In the genomic region with DNA sequence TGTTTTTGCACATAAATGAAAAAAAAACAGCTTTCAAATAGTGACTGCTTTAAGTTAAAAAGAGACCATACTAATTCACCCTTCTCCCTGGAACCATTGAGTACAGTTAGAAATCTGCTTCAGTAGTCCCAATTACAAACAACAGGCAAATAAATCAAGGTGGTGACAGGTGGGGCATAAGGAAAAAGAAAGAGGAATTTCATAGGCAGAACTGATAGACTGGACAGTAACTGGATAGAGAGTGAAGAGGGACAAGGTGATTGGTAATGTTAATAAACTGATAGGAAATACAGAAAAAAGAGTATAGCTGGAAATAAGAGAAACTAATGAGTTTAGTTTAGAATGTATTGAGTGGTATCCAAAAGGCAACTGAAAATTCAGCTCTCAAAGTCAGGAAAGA, we compare ENCODE assay signal across 29 cellular contexts.
"Had no signal": no experiment of that assay in that cellular context is flagged by ENCODE, and none has a peak within 500 bp of the region (broad histone marks: within the 10 kb centered on the region; RNA-seq: fewer than 3 reads in every experiment).

No MANE protein-coding gene starts in this region.

- ATAC-seq: activated CD8-positive, alpha-beta memory T cell treated with anti-CD3 and anti-CD28 coated beads, Interleukin-2, amount 10 ng/mL, durations not matched to agents 7 days and 5 days; activated naive CD4-positive, alpha-beta T cell treated with anti-CD3 and anti-CD28 coated beads, Interleukin-2, amount 50 U/mL, for 72 hours; activated naive CD8-positive, alpha-beta T cell treated with anti-CD3 and anti-CD28 coated beads, Interleukin-2, amount 50 U/mL, for 24 hours; Right ventricle myocardium inferior; T-cell had no signal

- H3K36me3 ChIP-seq: brain microvascular endothelial cell, cardiac muscle cell had no signal

- H3K4me1 Mint-ChIP-seq: activated B cell treated with CpG ODN at 0.5 μM for 24 hours; activated CD4-positive, alpha-beta T cell treated with anti-CD3 and anti-CD28 coated beads, Interleukin-2, amount 10 ng/mL, durations not matched to agents 24 days and 14 days; activated CD8-positive, alpha-beta memory T cell treated with anti-CD3 and anti-CD28 coated beads, Interleukin-2, amount 10 ng/mL, durations not matched to agents 7 days and 5 days; activated naive CD8-positive, alpha-beta T cell treated with anti-CD3 and anti-CD28 coated beads, Interleukin-2, amount 50 U/mL, for 24 hours; T-cell had no signal

- H3K27ac Mint-ChIP-seq: activated B cell treated with CpG ODN at 0.5 μM for 24 hours; activated CD4-positive, alpha-beta T cell treated with anti-CD3 and anti-CD28 coated beads, Interleukin-2, amount 10 ng/mL, durations not matched to agents 24 days and 14 days; activated CD8-positive, alpha-beta memory T cell treated with anti-CD3 and anti-CD28 coated beads, Interleukin-2, amount 10 ng/mL, durations not matched to agents 7 days and 5 days; activated naive CD4-positive, alpha-beta T cell treated with anti-CD3 and anti-CD28 coated beads, Interleukin-2, amount 50 U/mL, for 72 hours; activated naive CD8-positive, alpha-beta T cell treated with anti-CD3 and anti-CD28 coated beads, Interleukin-2, amount 50 U/mL, for 24 hours; activated T-cell treated with anti-CD3 and anti-CD28 coated beads, Interleukin-2, amount 50 U/mL, for 24 hours; activated T-helper 1 cell treated with anti-CD3 and anti-CD28 coated beads, Interleukin-12 subunit alpha, Interleukin-12 subunit beta, Interleukin-2, Interleukin-4 antibody, amounts not matched to agents 30 ng/mL and 10 ng/mL and 1 ng/mL, durations not matched to agents 14 hours and 24 hours and 36 hours; T-cell had no signal

- H3K27me3 ChIP-seq: brain microvascular endothelial cell, cardiac muscle cell had no signal

- DNase-seq: activated B cell treated with CpG ODN at 0.5 μM for 24 hours; activated CD4-positive, alpha-beta T cell treated with anti-CD3 and anti-CD28 coated beads for 1 hour; activated CD4-positive, alpha-beta T cell treated with anti-CD3 and anti-CD28 coated beads, Interleukin-2, amount 10 ng/mL, durations not matched to agents 24 days and 14 days; activated CD4-positive, alpha-beta T cell treated with anti-CD3 and anti-CD28 coated beads, Interleukin-2, amount 50 U/mL, for 48 hours; activated CD8-positive, alpha-beta memory T cell treated with anti-CD3 and anti-CD28 coated beads, Interleukin-2, amount 10 ng/mL, durations not matched to agents 7 days and 5 days; activated effector memory CD4-positive, alpha-beta T cell treated with Interleukin-2 at 50 U/mL for 16 hours; activated naive CD4-positive, alpha-beta T cell; activated naive CD8-positive, alpha-beta T cell treated with anti-CD3 and anti-CD28 coated beads, Interleukin-2, amount 50 U/mL, for 24 hours; activated T-cell treated with anti-CD3 and anti-CD28 coated beads, Interleukin-2, amount 50 U/mL, for 24 hours; amniotic stem cell; brain microvascular endothelial cell; NCI-H1092; NCI-H146; NCI-H187 treated with DMSO at 0.1 percent for 48 hours; NCI-H2171 treated with DMSO at 0.1 percent for 48 hours; NCI-H226; NCI-H526; NCI-H82; RPMI8226; T-cell; T-helper 2 cell; T1000 had no signal

- FAIRE-seq: TTC549 had no signal

- H3K4me3 Mint-ChIP-seq: activated B cell treated with CpG ODN at 0.5 μM for 24 hours; activated CD4-positive, alpha-beta T cell treated with anti-CD3 and anti-CD28 coated beads, Interleukin-2, amount 10 ng/mL, durations not matched to agents 24 days and 14 days; activated CD8-positive, alpha-beta memory T cell treated with anti-CD3 and anti-CD28 coated beads, Interleukin-2, amount 10 ng/mL, durations not matched to agents 7 days and 5 days; activated naive CD8-positive, alpha-beta T cell treated with anti-CD3 and anti-CD28 coated beads, Interleukin-2, amount 50 U/mL, for 24 hours; activated T-cell treated with anti-CD3 and anti-CD28 coated beads, Interleukin-2, amount 50 U/mL, for 24 hours; activated T-helper 1 cell treated with anti-CD3 and anti-CD28 coated beads, Interleukin-12 subunit alpha, Interleukin-12 subunit beta, Interleukin-2, Interleukin-4 antibody, amounts not matched to agents 30 ng/mL and 10 ng/mL and 1 ng/mL, durations not matched to agents 14 hours and 24 hours and 36 hours; T-cell had no signal

- H3K9ac ChIP-seq: KMS-11 had no signal

- H3K27me3 Mint-ChIP-seq: activated B cell treated with CpG ODN at 0.5 μM for 24 hours; activated CD4-positive, alpha-beta T cell treated with anti-CD3 and anti-CD28 coated beads, Interleukin-2, amount 10 ng/mL, durations not matched to agents 24 days and 14 days; activated CD8-positive, alpha-beta memory T cell treated with anti-CD3 and anti-CD28 coated beads, Interleukin-2, amount 10 ng/mL, durations not matched to agents 7 days and 5 days; activated naive CD8-positive, alpha-beta T cell treated with anti-CD3 and anti-CD28 coated beads, Interleukin-2, amount 50 U/mL, for 24 hours; activated T-cell treated with anti-CD3 and anti-CD28 coated beads, Interleukin-2, amount 50 U/mL, for 24 hours; T-cell had no signal

- H3K27ac ChIP-seq: brain microvascular endothelial cell, cardiac muscle cell, KMS-11, SK-N-MC had no signal

- H3K4me3 ChIP-seq: cardiac muscle cell, SK-N-MC had no signal

- H3K4me2 ChIP-seq: KMS-11 had no signal
